In genomic region chr9:131276891-131277672, GRCh38 we compare ENCODE assay signal across 9 cellular contexts. TPM values are rescaled to one million over a fixed set of nuclear protein-coding genes. Genes with fewer than 3 reads are reported as not detected.
DNase-seq lines count a peak whose midpoint lies in the region; ATAC-seq, FAIRE-seq and TF ChIP-seq lines count a peak whose summit lies in the region.
"Had no signal": no experiment of that assay in that cellular context is flagged by ENCODE, and none has a peak within 500 bp of the region (broad histone marks: within the 10 kb centered on the region; RNA-seq: fewer than 3 reads in every experiment).

No MANE protein-coding gene starts in this region.

- H3K27ac ChIP-seq in HepG2 (ENCODE audit: extremely low read length, insufficient read depth, low read length) = no peak overlapping the region
- H3K27ac ChIP-seq in transverse colon = peak overlapping the region; percentile 76 to 84 (median 82)

- TF ChIP-seq EP300 in HepG2 (IDR thresholded peaks at IDR 0.05; ENCODE audit: low read depth in 2 of 2, low read length in 2 of 2) (no peak), HepG2 (CRISPR knock-in tag; IDR thresholded peaks at IDR 0.05; ENCODE audit: borderline replicate concordance) (no peak), transverse colon (IDR thresholded peaks at IDR 0.05; ENCODE audit: low read depth) (no peak)

- intact Hi-C loops in HepG2 (cut with micrococcal nuclease; ENCODE audit: unreplicated experiment) = loop anchor here (5.0 to 10.0 kb wide), 2 partner anchors 48 to 100 kb away; no protein-coding TSS in a partner anchor
- intact Hi-C loops in transverse colon (cut with DNase I; ENCODE audit: low total_unique reads) = no loop called here

- DNase-seq in astrocyte of the cerebellum (ENCODE audit: low read depth) (no peak), HepG2 (ENCODE audit: low spot score) (no peak), transverse colon (no peak), GM19238 (ENCODE audit: insufficient read length, low spot score) (no peak), medulla oblongata (ENCODE audit: extremely low spot score) (no peak)

- in situ Hi-C loops in astrocyte of the cerebellum (cut with HindIII; ENCODE audit: low sequenced_read_pairs) (no loop called here), HepG2 (cut with HindIII; ENCODE audit: extremely low pct_ligation_motif_present, low pct_unique_long_range_greater_than_20kb) (no loop called here), transverse colon (cut with MboI; ENCODE audit: low pct_ligation_motif_present in 1 of 4, low pct_unique_long_range_greater_than_20kb in 1 of 4, low sequenced_read_pairs in 3 of 4) (no loop called here)

- H3K4me2 ChIP-seq in Loucy (ENCODE audit: low read depth, low read length, poor library complexity, severe bottlenecking) (peak overlapping the region; percentile 90), HepG2 (ENCODE audit: low read depth, low read length) (peak overlapping the region; percentile 77)

- no peaks in the 10 kb centered on the region for H3K27me3 ChIP-seq in Loucy (ENCODE audit: insufficient read depth, low read length, poor library complexity, severe bottlenecking)
- peaks cover 22 to 80% of the 10 kb centered on the region in 2 experiments for H3K27me3 ChIP-seq in HepG2 (ENCODE audit: control insufficient read depth in 1 of 2, insufficient read depth in 2 of 2, low read length in 2 of 2)
- peaks cover 55% of the 10 kb centered on the region for H3K27me3 ChIP-seq in transverse colon

- 0 out of 2 replicates have a peak, but pooled peaks have one; percentile 12 for TF ChIP-seq CTCF in GM12874 (IDR thresholded peaks at IDR 0.05; ENCODE audit: insufficient read depth, low read depth, low read length)
- 0 out of 2 replicates have a peak, but pooled peaks have one; percentile 14 for TF ChIP-seq CTCF in Loucy (conservative IDR thresholded peaks at IDR 0.05; ENCODE audit: low read length)
- TF ChIP-seq CTCF in astrocyte of the cerebellum (IDR thresholded peaks at IDR 0.05; ENCODE audit: low read depth, low read length, missing control alignments) = no peak
- TF ChIP-seq CTCF in HepG2 (CRISPR knock-in tag; IDR thresholded peaks at IDR 0.05) = no peak
- no peak for TF ChIP-seq CTCF in transverse colon (IDR thresholded peaks at IDR 0.05)

- H3K9ac ChIP-seq in Loucy (ENCODE audit: low read depth, low read length, poor library complexity, severe bottlenecking) (peak overlapping the region; percentile 59), HepG2 (ENCODE audit: insufficient read depth, low read depth, low read length) (no peak overlapping the region)

- no peak for FAIRE-seq in HepG2 (lab: Jason Lieb, UNC)

- H3F3A ChIP-seq in Loucy (ENCODE audit: low read depth) = no peaks in the 10 kb centered on the region

- BruUV-seq in HepG2 (replicated peaks; lab: Mats Ljungman, UMichigan) = no TSS peak

- H3K4me3 ChIP-seq in Loucy (ENCODE audit: low read length, poor library complexity, severe bottlenecking) (peak overlapping the region; percentile 67), astrocyte of the cerebellum (ENCODE audit: low read depth, low read length) (peak overlapping the region; percentile 40), HepG2 (replicated peaks in 1 of 3; ENCODE audit: insufficient read depth in 1 of 3, low read depth in 2 of 3, low read length in 3 of 3) (peak overlapping the region; percentile 52 to 68 (median 57); a peak in 5 of 6 replicates), transverse colon (peak overlapping the region; percentile 72 to 84 (median 76))

- TF ChIP-seq RAD21 in HepG2 (CRISPR knock-in tag; IDR thresholded peaks at IDR 0.05) = no peak

- WGBS in HepG2 (ENCODE audit: low lambda C conversion rate) = no CpG with 5 or more reads among the region's 107 CpGs
- WGBS in transverse colon (ENCODE audit: low coverage in 1 of 2), 2 donors = 2% methylated on average over 42 of the region's 107 CpGs; no CpG with 5 or more reads in 1 of the 2 donors

- peaks cover 45% of the 10 kb centered on the region for H3K79me2 ChIP-seq in Loucy (ENCODE audit: insufficient read depth, low read length)
- H3K79me2 ChIP-seq in HepG2 (ENCODE audit: insufficient read depth, low read length) = no peaks in the 10 kb centered on the region

- H4K20me1 ChIP-seq in Loucy (ENCODE audit: insufficient read depth, low read length, poor library complexity, severe bottlenecking) (no peaks in the 10 kb centered on the region), HepG2 (ENCODE audit: insufficient read depth, low read length) (peaks cover 3% of the 10 kb centered on the region; the same call in 1 of the 2 replicates)

- H2AFZ ChIP-seq in Loucy (ENCODE audit: low read length) = peak overlapping the region; percentile 45; the same call in 1 of the 2 replicates
- no peak overlapping the region for H2AFZ ChIP-seq in HepG2 (ENCODE audit: low read length)

- POLR2A ChIA-PET in HepG2 (lab: Yijun Ruan, JAX) = no interaction called here

- TF ChIP-seq POLR2A in HepG2 (IDR thresholded peaks at IDR 0.05; ENCODE audit: insufficient read depth in 1 of 2, low read depth in 2 of 2, low read length in 2 of 2) = no peak
- TF ChIP-seq POLR2A in transverse colon (IDR thresholded peaks at IDR 0.05) = no peak

- no peak for ATAC-seq in HepG2
- ATAC-seq in HG03354 (IDR thresholded peaks at IDR 0.05; ENCODE audit: poor library complexity, severe bottlenecking, unreplicated experiment) = no peak

- H3K9me3 ChIP-seq in Loucy (ENCODE audit: insufficient read depth, low read depth, low read length) = no peaks in the 10 kb centered on the region
- H3K9me3 ChIP-seq in HepG2 (ENCODE audit: low read length) = no peaks in the 10 kb centered on the region
- H3K9me3 ChIP-seq in transverse colon = no peaks in the 10 kb centered on the region

- H3K4me1 ChIP-seq in Loucy (ENCODE audit: insufficient read depth, low read length, poor library complexity, severe bottlenecking) (peaks cover 46% of the 10 kb centered on the region), HepG2 (ENCODE audit: insufficient read depth, low read length) (peaks cover 40% of the 10 kb centered on the region), transverse colon (peaks cover 0 to 17% (median 11%) of the 10 kb centered on the region in 4 donors)

- H3K36me3 ChIP-seq in Loucy (ENCODE audit: insufficient read depth, low read length) = no peaks in the 10 kb centered on the region
- H3K36me3 ChIP-seq in HepG2 (replicated peaks in 1 of 2; ENCODE audit: control insufficient read depth in 1 of 2, insufficient read depth in 2 of 2, low read length in 2 of 2) = no peaks in the 10 kb centered on the region
- no peaks in the 10 kb centered on the region for H3K36me3 ChIP-seq in transverse colon

- H3K9me2 ChIP-seq in Loucy (replicated peaks; ENCODE audit: low read depth, low read length) = no peaks in the 10 kb centered on the region

- CTCF ChIA-PET in HepG2 (lab: Yijun Ruan, JAX; ENCODE audit: low intra/inter-chr PET ratio, low total read pairs) = no interaction called here

TF ChIP-seq in HepG2, 621 proteins besides CTCF, POLR2A, EP300 and RAD21 (continues in another document):
- TF ChIP-seq KLF11 (CRISPR knock-in tag; IDR thresholded peaks at IDR 0.05) = no peak
- no peak for TF ChIP-seq ZC3H13 (CRISPR knock-in tag; IDR thresholded peaks at IDR 0.05)

RNA-seq across cellular contexts. Expression of gene FAM78A, which starts 0.8 kb away (rescaled TPM):
- 0.14 and 0.18 TPM in 2 replicates for total RNA-seq in HepG2 (2016; rRNA removed; fragmentation: Illumina TruSeq; extraction: Trizol)
- total RNA-seq in HepG2 (2016; cell fraction: cytosol; rRNA removed; fragmentation: Illumina TruSeq; extraction: Trizol; ENCODE audit: low read depth) = not detected in 2 replicates
- total RNA-seq in HepG2 (2016; cell fraction: insoluble cytoplasmic fraction; rRNA removed; fragmentation: Illumina TruSeq; extraction: Trizol) = 0.15 and 0.26 TPM in 2 replicates
- 0.15 TPM in 1 of 2 replicates, not detected in the other for total RNA-seq in HepG2 (2016; cell fraction: membrane; rRNA removed; fragmentation: Illumina TruSeq; extraction: Trizol)
- total RNA-seq in HepG2 (2016; cell fraction: nucleus; rRNA removed; fragmentation: Illumina TruSeq; extraction: Trizol) = 0.50 and 0.68 TPM in 2 replicates
- polyA plus RNA-seq in HepG2 (2011; rRNA removed) = 0.51 and 0.62 TPM in 2 replicates
- 0.37 and 0.43 TPM in 2 replicates for polyA plus RNA-seq in HepG2 (2011; cell fraction: cytosol; rRNA removed)
- polyA plus RNA-seq in HepG2 (2011; cell fraction: nucleus; rRNA removed) = 0.63 and 0.69 TPM in 2 replicates
- 0.25 and 0.30 TPM in 2 replicates for polyA plus RNA-seq in HepG2 (2012)
- polyA plus RNA-seq in HepG2 (2016; cell fraction: cytosol; fragmentation: Illumina TruSeq; extraction: Trizol; ENCODE audit: low read depth) = 0.03 and 0.11 TPM in 2 replicates
- 0.12 and 0.21 TPM in 2 replicates for polyA plus RNA-seq in HepG2 (2016; cell fraction: insoluble cytoplasmic fraction; fragmentation: Illumina TruSeq; extraction: Trizol; ENCODE audit: low read depth)
- 0.07 and 0.10 TPM in 2 replicates for polyA plus RNA-seq in HepG2 (2016; cell fraction: membrane; fragmentation: Illumina TruSeq; extraction: Trizol; ENCODE audit: low read depth)
- polyA plus RNA-seq in HepG2 (2016; cell fraction: nucleus; fragmentation: Illumina TruSeq; extraction: Trizol; ENCODE audit: insufficient read depth, low read depth) = 0.11 and 0.22 TPM in 2 replicates
- polyA minus RNA-seq in HepG2 (2011; rRNA and poly(A)+ RNA removed; ENCODE audit: low replicate concordance) = 0.62 and 23.9 TPM in 2 replicates
- polyA minus RNA-seq in HepG2 (2011; cell fraction: cytosol; rRNA and poly(A)+ RNA removed) = 0.26 and 0.49 TPM in 2 replicates
- polyA minus RNA-seq in HepG2 (2011; cell fraction: nucleus; rRNA and poly(A)+ RNA removed) = 0.12 and 0.13 TPM in 2 replicates
- total RNA-seq in transverse colon = 1 to 10 TPM in 3 of 4 donors, under 1 TPM in 1; 1.00 to 3.4 (median 2.2) TPM

RNA-seq across cellular contexts. Expression of gene PLPP7, which starts 12.4 kb away (rescaled TPM):
- total RNA-seq in HepG2 (2016; rRNA removed; fragmentation: Illumina TruSeq; extraction: Trizol) = 0.66 and 1.2 TPM in 2 replicates
- 1.1 TPM in 2 replicates for total RNA-seq in HepG2 (2016; cell fraction: cytosol; rRNA removed; fragmentation: Illumina TruSeq; extraction: Trizol; ENCODE audit: low read depth)
- total RNA-seq in HepG2 (2016; cell fraction: insoluble cytoplasmic fraction; rRNA removed; fragmentation: Illumina TruSeq; extraction: Trizol) = 0.85 and 1.0 TPM in 2 replicates
- total RNA-seq in HepG2 (2016; cell fraction: membrane; rRNA removed; fragmentation: Illumina TruSeq; extraction: Trizol) = 1.7 TPM in 2 replicates
- 0.28 and 1.4 TPM in 2 replicates for total RNA-seq in HepG2 (2016; cell fraction: nucleus; rRNA removed; fragmentation: Illumina TruSeq; extraction: Trizol)
- 0.33 and 0.67 TPM in 2 replicates for polyA plus RNA-seq in HepG2 (2011; rRNA removed)
- polyA plus RNA-seq in HepG2 (2011; cell fraction: cytosol; rRNA removed) = 0.47 and 1.0 TPM in 2 replicates
- 0.66 and 0.87 TPM in 2 replicates for polyA plus RNA-seq in HepG2 (2011; cell fraction: nucleus; rRNA removed)
- 0.69 and 0.78 TPM in 2 replicates for polyA plus RNA-seq in HepG2 (2012)
- polyA plus RNA-seq in HepG2 (2016; cell fraction: cytosol; fragmentation: Illumina TruSeq; extraction: Trizol; ENCODE audit: low read depth) = 1.2 and 1.6 TPM in 2 replicates
- polyA plus RNA-seq in HepG2 (2016; cell fraction: insoluble cytoplasmic fraction; fragmentation: Illumina TruSeq; extraction: Trizol; ENCODE audit: low read depth) = 0.74 and 0.82 TPM in 2 replicates
- 1.7 TPM in 2 replicates for polyA plus RNA-seq in HepG2 (2016; cell fraction: membrane; fragmentation: Illumina TruSeq; extraction: Trizol; ENCODE audit: low read depth)
- polyA plus RNA-seq in HepG2 (2016; cell fraction: nucleus; fragmentation: Illumina TruSeq; extraction: Trizol; ENCODE audit: insufficient read depth, low read depth) = 0.56 and 0.57 TPM in 2 replicates
- polyA minus RNA-seq in HepG2 (2011; rRNA and poly(A)+ RNA removed; ENCODE audit: low replicate concordance) = 0.16 and 1.9 TPM in 2 replicates
- polyA minus RNA-seq in HepG2 (2011; cell fraction: cytosol; rRNA and poly(A)+ RNA removed) = 0.70 and 0.79 TPM in 2 replicates
- 0.52 and 1.1 TPM in 2 replicates for polyA minus RNA-seq in HepG2 (2011; cell fraction: nucleus; rRNA and poly(A)+ RNA removed)
- 10 to 100 TPM in 1 of 4 donors, 1 to 10 TPM in 3; 3.0 to 10.3 (median 4.1) TPM for total RNA-seq in transverse colon
- total RNA-seq: T-helper 2 cell treated with Interferon-gamma antibody and Interleukin-4, amounts not matched to agents 100 ng/mL and 5 ng/mL, for 36 hours had no signal

Comparison
In these comparisons a context has a peak if more than half of its experiments do, and no peak if none do; other contexts are left out.
1. CTCF ChIP-seq: peak in GM12874 (single experiment) and Loucy (single experiment); none in astrocyte of the cerebellum (single experiment), HepG2 (single experiment) and transverse colon (0 of 5).
2. Peak in every context shown above with its lines, with median percentiles within 50 percentile points of each other: H3K4me3 ChIP-seq.